ENCODE assay signal across 8 cellular contexts in the genomic region with DNA sequence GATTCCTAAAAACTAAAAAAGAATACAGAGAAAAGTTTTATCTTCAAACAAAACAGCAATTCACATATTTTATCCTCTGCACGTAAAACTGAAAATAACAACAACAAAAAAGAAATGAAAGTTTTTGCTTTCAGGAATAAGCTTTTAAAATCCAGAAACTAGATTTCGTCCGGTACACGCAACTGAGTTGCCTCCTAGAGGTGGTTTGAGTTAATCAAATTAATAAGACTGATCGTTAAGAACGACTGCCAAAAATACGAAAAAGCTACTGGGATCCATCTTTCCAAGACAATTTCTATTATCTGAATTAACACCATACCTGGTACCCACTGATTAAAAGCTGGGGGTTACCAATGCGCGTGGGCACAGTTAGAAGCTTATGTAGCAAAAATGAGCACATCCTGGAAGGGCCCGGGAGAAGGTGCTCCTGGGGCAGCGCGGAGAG. TPM values are rescaled to one million over a fixed set of nuclear protein-coding genes. Genes with fewer than 3 reads are reported as not detected.
DNase-seq lines count a peak whose midpoint lies in the region; ATAC-seq and TF ChIP-seq lines count a peak whose summit lies in the region.

No MANE protein-coding gene starts in this region.

- H3K4me3 ChIP-seq in HUES6 (ENCODE audit: low read depth, low read length) (peak overlapping the region; percentile 95), mesodermal cell (ENCODE audit: extremely low read depth, insufficient read depth, low read length, poor library complexity, severe bottlenecking) (peak overlapping the region; percentile 65)

- no peak for DNase-seq in MCF 10A (ENCODE audit: unreplicated experiment)
- no peak for DNase-seq in stimulated activated naive CD4-positive, alpha-beta T cell treated with Interleukin-2 at 50 U/mL for 16 hours (lab: John Stamatoyannopoulos, UW)
- DNase-seq in ecto neural progenitor cell (ENCODE audit: low spot score): no peak
- no peak for DNase-seq in activated effector memory CD4-positive, alpha-beta T cell treated with Interleukin-2 at 50 U/mL for 16 hours

- ATAC-seq in GM18502 (IDR thresholded peaks at IDR 0.05; ENCODE audit: poor library complexity, unreplicated experiment): peak; percentile 12
- no peak for ATAC-seq in HG02852 (IDR thresholded peaks at IDR 0.05; ENCODE audit: unreplicated experiment)

- H3K36me3 Mint-ChIP-seq in MCF 10A (ENCODE audit: insufficient read depth, unreplicated experiment): peaks cover 55% of the 10 kb centered on the region

- no peaks in the 10 kb centered on the region for H3K27me3 ChIP-seq in HUES6 (ENCODE audit: control insufficient read depth, insufficient read depth, low read length)

- H3K27ac Mint-ChIP-seq in MCF 10A (ENCODE audit: low read depth, unreplicated experiment): peak overlapping the region; percentile 66

- H3K4me3 Mint-ChIP-seq in MCF 10A (ENCODE audit: unreplicated experiment): peak overlapping the region; percentile 99

- H3K4me1 ChIP-seq in HUES6 (ENCODE audit: control insufficient read depth, insufficient read depth, low read length) (peaks cover 15% of the 10 kb centered on the region), mesodermal cell (ENCODE audit: control insufficient read depth, insufficient read depth, low read length, poor library complexity, severe bottlenecking) (no peaks in the 10 kb centered on the region)

- intact Hi-C loops in MCF 10A (cut with micrococcal nuclease): no loop called here

- H3K4me1 Mint-ChIP-seq in MCF 10A (ENCODE audit: insufficient read depth, unreplicated experiment): peaks cover 6% of the 10 kb centered on the region

- CTCF ChIA-PET in MCF 10A (lab: Yijun Ruan, JAX): interaction anchor here (0.6 to 1.1 kb wide), 4 partner anchors 8 to 27 kb away, joined by 3 to 6 read pairs (median 4); no protein-coding TSS in a partner anchor

- H3K27me3 Mint-ChIP-seq in MCF 10A (ENCODE audit: insufficient read depth, unreplicated experiment): no peaks in the 10 kb centered on the region

- peaks cover 30% of the 10 kb centered on the region for H3K36me3 ChIP-seq in HUES6 (ENCODE audit: control insufficient read depth, insufficient read depth, low read length)
- H3K36me3 ChIP-seq in mesodermal cell (ENCODE audit: control insufficient read depth, insufficient read depth, low read length): peaks cover 41% of the 10 kb centered on the region

- H3K9me3 Mint-ChIP-seq in MCF 10A (ENCODE audit: unreplicated experiment): no peaks in the 10 kb centered on the region

- H3K9me3 ChIP-seq in HUES6 (ENCODE audit: control insufficient read depth, insufficient read depth, low read depth, low read length): 0 out of 2 replicates have a peak, but pooled peaks cover 2% of the 10 kb centered on the region
- H3K9me3 ChIP-seq in mesodermal cell (ENCODE audit: control insufficient read depth, low read length): no peaks in the 10 kb centered on the region

- WGBS in mesodermal cell (ENCODE audit: insufficient coverage in 2 of 2), 2 experiments: 0 to 4% methylated on average over 5 to 6 of the region's 12 CpGs

- POLR2A ChIA-PET in MCF 10A (lab: Yijun Ruan, JAX): interaction anchor here (0.6 to 3.4 kb wide), 17 partner anchors 9 to 832 kb away, joined by 3 to 78 read pairs (median 4); partner anchors contain the start of genes DYNLT2, ERMARD, PSMB1 and TBP

- BruUV-seq in MCF 10A (replicated peaks; lab: Mats Ljungman, UMichigan): no TSS peak

- H3K27ac ChIP-seq in HUES6 (ENCODE audit: low read depth, low read length) (peak overlapping the region; percentile 83), mesodermal cell (ENCODE audit: low read depth, low read length, severe bottlenecking) (peak overlapping the region; percentile 63)

- peak overlapping the region; percentile 97 for H3K9ac ChIP-seq in HUES6 (ENCODE audit: low read length)

- no peak for TF ChIP-seq CTCF in MCF 10A (IDR thresholded peaks at IDR 0.05; ENCODE audit: unreplicated experiment)

RNA-seq across cellular contexts. Expression of gene PDCD2, which starts 0.7 kb away (rescaled TPM):
- total RNA-seq in MCF 10A (2022): 91.7 and 101 TPM in 2 replicates
- polyA plus RNA-seq in mesodermal cell (2013, experiment 1 of 2): 73.8 TPM
- 78.9 TPM for polyA plus RNA-seq in mesodermal cell (2013, experiment 2 of 2)

RNA-seq across cellular contexts. Expression of gene TBP, which starts 29.6 kb away (rescaled TPM):
- total RNA-seq in MCF 10A (2022): 15.8 and 20.7 TPM in 2 replicates
- polyA plus RNA-seq in mesodermal cell (2013, experiment 1 of 2): 16.7 TPM
- polyA plus RNA-seq in mesodermal cell (2013, experiment 2 of 2): 17.6 TPM

RNA-seq across cellular contexts. Expression of gene PSMB1, which starts 30.7 kb away (rescaled TPM):
- total RNA-seq in MCF 10A (2022): 144 and 161 TPM in 2 replicates
- polyA plus RNA-seq in mesodermal cell (2013, experiment 1 of 2): 290 TPM
- 281 TPM for polyA plus RNA-seq in mesodermal cell (2013, experiment 2 of 2)
